31 cellular contexts compared by ENCODE assay signal in genomic region chr10:116864436-116864835, GRCh38. TPM values are rescaled to one million over a fixed set of nuclear protein-coding genes. Genes with fewer than 3 reads are reported as not detected.
"Had no signal": no experiment of that assay in that cellular context is flagged by ENCODE, and none has a peak within 500 bp of the region (broad histone marks: within the 10 kb centered on the region; RNA-seq: fewer than 3 reads in every experiment).

No MANE protein-coding gene starts in this region.

- H3K9me3 ChIP-seq: colonic mucosa, esophagus muscularis mucosa, esophagus squamous epithelium, gastrocnemius medialis, gastroesophageal sphincter, heart left ventricle, heart right ventricle had no signal

- H3K27me3 ChIP-seq: colonic mucosa, dorsolateral prefrontal cortex, esophagus squamous epithelium, gastrocnemius medialis had no signal

- FAIRE-seq: colon, endometrium, endothelial cell of umbilical vein, frontal cortex had no signal

- H3K4me1 ChIP-seq: colonic mucosa, esophagus muscularis mucosa, esophagus squamous epithelium, foreskin keratinocyte, gastrocnemius medialis, gastroesophageal sphincter, heart left ventricle, heart right ventricle had no signal

- H3K36me3 ChIP-seq: colonic mucosa, esophagus muscularis mucosa, esophagus squamous epithelium, gastrocnemius medialis, gastroesophageal sphincter, heart left ventricle, heart right ventricle had no signal

- H3K4me3 ChIP-seq: colonic mucosa, coronary artery, dorsolateral prefrontal cortex, esophagus muscularis mucosa, esophagus squamous epithelium, gastrocnemius medialis, gastroesophageal sphincter, heart left ventricle, heart right ventricle had no signal

- ATAC-seq: effector memory CD8-positive, alpha-beta T cell; esophagus mucosa; foreskin keratinocyte; gastrocnemius medialis; gastroesophageal sphincter; heart left ventricle; heart right ventricle had no signal

- H3K27ac ChIP-seq: colonic mucosa, coronary artery, dorsolateral prefrontal cortex, epithelial cell of prostate, esophagus muscularis mucosa, esophagus squamous epithelium, foreskin keratinocyte, gastrocnemius medialis, gastroesophageal sphincter, heart left ventricle, heart right ventricle had no signal

- DNase-seq: colonic mucosa; cortex of kidney; dermis blood vessel endothelial cell; dorsolateral prefrontal cortex; effector CD4-positive, alpha-beta T cell; effector CD8-positive, alpha-beta T cell; effector memory CD4-positive, alpha-beta T cell; effector memory CD8-positive, alpha-beta T cell; endodermal cell; erythroblast; esophagus squamous epithelium; foreskin fibroblast; foreskin keratinocyte; foreskin melanocyte; gastrocnemius medialis; glutamatergic neuron; head of caudate nucleus; heart left ventricle; heart right ventricle had no signal

RNA-seq across cellular contexts. Expression of gene ENO4, which starts 15.1 kb away (rescaled TPM):
- total RNA-seq: colonic mucosa, dermis blood vessel endothelial cell, endothelial cell of umbilical vein, epithelial cell of proximal tubule, esophagus mucosa, fibroblast of villous mesenchyme, gastrocnemius medialis, glomerular endothelial cell had no signal
- polyA plus RNA-seq: heart right ventricle had no signal
